8 cellular contexts compared by ENCODE assay signal in the genomic region with DNA sequence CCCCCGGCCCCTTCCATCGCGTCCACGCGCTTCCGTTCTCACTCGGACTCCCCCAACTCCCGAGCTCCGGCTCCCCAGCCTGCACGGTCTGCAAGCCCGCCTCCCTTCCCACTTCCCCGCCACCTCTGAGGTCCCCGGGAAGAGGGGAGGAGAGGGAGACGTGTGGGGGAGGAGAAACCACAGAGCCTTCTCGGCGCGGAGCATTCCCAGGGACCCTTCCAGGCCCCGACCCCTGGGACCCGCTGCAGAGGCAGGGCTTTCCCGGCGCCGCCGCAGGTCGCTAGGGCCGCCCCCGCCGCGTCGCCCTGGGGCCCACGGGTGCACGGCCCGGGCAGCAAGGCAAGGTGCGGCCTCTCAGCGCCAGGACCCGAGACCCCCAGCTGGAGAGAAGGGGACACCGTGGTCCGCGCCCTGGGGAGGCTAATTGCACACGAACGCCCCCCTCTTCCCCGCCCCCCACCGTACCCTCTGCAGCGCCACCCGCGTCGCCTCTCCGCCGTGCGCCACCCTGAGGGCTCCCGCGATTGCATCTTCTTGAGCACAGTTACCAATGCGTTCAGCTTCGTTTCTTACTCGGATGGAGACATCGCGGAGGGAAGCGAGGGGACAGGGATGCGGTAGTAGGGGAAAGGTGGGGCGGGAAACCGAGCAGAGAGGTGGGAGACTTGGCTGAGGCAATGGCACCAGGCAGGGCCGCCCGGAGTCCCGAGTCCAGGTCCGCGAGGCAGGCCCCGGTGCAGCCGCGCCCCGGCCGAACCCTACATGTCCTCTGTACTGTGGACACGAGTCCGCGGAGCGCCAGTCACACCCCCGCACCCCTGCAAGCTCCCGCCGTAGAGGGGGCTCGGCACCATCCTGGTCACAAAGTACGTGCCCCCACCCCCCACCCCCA. TPM values are rescaled to one million over a fixed set of nuclear protein-coding genes. Genes with fewer than 3 reads are reported as not detected.
A peak's percentile ranks its signal among the peaks of the same experiment; 100 is the strongest.
DNase-seq lines count a peak whose midpoint lies in the region; ATAC-seq and TF ChIP-seq lines count a peak whose summit lies in the region.

No MANE protein-coding gene starts in this region.

- peaks cover 33% of the 10 kb centered on the region for H3K4me1 ChIP-seq in iPS-18a (ENCODE audit: control insufficient read depth, low read depth, low read length)

- H3K27ac ChIP-seq in iPS-18a (ENCODE audit: low read length): peak overlapping the region; percentile 61

- peaks cover 29% of the 10 kb centered on the region for H3K27me3 Mint-ChIP-seq in brain

- H3K27me3 ChIP-seq in iPS-18a (ENCODE audit: control insufficient read depth, insufficient read depth, low read length): peaks cover 36% of the 10 kb centered on the region

- peak; percentile 44 for ATAC-seq in GM21515 (IDR thresholded peaks at IDR 0.05; ENCODE audit: unreplicated experiment)
- no peak for ATAC-seq in HG02970 (IDR thresholded peaks at IDR 0.05; ENCODE audit: low FRiP score, unreplicated experiment)

- H3K27ac Mint-ChIP-seq in brain: peak overlapping the region; percentile 60 to 97 (median 93)

- H3K4me1 Mint-ChIP-seq in brain: peaks cover 55% of the 10 kb centered on the region

- H3K36me3 ChIP-seq in iPS-18a (ENCODE audit: control insufficient read depth, low read depth, low read length): no peaks in the 10 kb centered on the region

- TF ChIP-seq CTCF in brain (conservative IDR thresholded peaks at IDR 0.05): peak in 1 of 2 experiments; percentile 30

- no peaks in the 10 kb centered on the region for H3K9me3 Mint-ChIP-seq in brain

- H3K4me3 ChIP-seq in iPS-18a (ENCODE audit: low read length) (peak overlapping the region; percentile 73), skeletal muscle cell (ENCODE audit: low read depth, low read length) (peak overlapping the region; percentile 86)

- peak overlapping the region; percentile 79 to 96 (median 91) for H3K4me3 Mint-ChIP-seq in brain

- DNase-seq in Daoy (ENCODE audit: low read depth): peak; percentile 52
- DNase-seq in HuH-7 (ENCODE audit: low spot score): peak; percentile 84
- DNase-seq in SW480 (ENCODE audit: low spot score): peak; percentile 68
- DNase-seq in skeletal muscle cell (ENCODE audit: low read depth): no peak

- H3K9me3 ChIP-seq in iPS-18a (ENCODE audit: control insufficient read depth, low read depth, low read length): no peaks in the 10 kb centered on the region

- H3K36me3 Mint-ChIP-seq in brain: no peaks in the 10 kb centered on the region

- peak overlapping the region; percentile 85 for H3K9ac ChIP-seq in iPS-18a (ENCODE audit: low read length)

RNA-seq across cellular contexts. Expression of a gene that starts 29.0 kb away (rescaled TPM):
- 0.29 and 1.3 TPM in 2 replicates for total RNA-seq in Daoy (2014; rRNA removed; shearing (Covaris generic))
- 0.46 TPM for polyA plus RNA-seq in brain (ENCODE audit: insufficient read depth, low read depth, low replicate concordance)

RNA-seq across cellular contexts. Expression of a gene that starts 37.5 kb away (rescaled TPM):
- 9.0 and 27.3 TPM in 2 replicates for total RNA-seq in Daoy (2014; rRNA removed; shearing (Covaris generic))
- 17.4 TPM for polyA plus RNA-seq in brain (ENCODE audit: insufficient read depth, low read depth, low replicate concordance)
